Comparison of ENCODE assay signal across 14 cellular contexts in the genomic region with DNA sequence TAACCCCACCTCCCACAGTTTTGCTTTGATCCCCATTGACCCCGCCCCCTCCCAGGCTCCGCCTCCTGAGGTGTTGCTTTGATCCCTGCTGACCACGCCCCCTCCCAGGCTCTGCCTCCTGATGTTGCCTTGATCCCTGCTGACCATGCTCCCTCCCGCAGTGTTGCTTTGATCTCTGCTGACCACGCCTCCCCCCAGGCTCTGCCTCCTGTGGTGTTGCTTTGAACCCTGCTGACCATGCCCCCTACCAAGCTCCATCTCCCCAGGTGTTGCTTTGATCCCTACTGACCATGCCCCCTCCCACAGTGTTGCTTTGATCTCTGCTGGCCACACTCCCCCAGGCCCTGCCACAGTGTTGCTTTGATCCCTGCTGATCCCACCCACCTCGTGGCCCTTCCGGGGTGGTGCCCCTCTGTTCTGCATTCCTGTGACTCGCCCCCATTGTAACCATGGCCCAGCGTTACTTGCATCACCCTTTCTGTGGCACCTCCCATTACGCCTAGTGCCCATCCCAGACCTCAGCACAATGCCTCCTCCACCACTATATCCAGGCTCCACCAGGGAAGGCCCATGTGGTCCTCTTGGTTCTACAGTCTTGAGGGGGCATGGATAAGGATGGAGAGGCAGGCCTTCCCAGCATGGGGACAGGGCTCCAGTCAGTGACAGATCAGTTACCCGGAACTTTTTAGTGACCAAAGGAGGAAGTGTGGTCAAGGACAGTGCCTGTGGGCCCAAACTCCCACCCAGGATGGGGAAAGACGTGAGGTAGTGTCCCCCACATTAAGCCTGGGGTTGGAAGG.
DNase-seq lines count a peak whose midpoint lies in the region; ATAC-seq, FAIRE-seq and TF ChIP-seq lines count a peak whose summit lies in the region.
"Had no signal": no experiment of that assay in that cellular context is flagged by ENCODE, and none has a peak within 500 bp of the region (broad histone marks: within the 10 kb centered on the region; RNA-seq: fewer than 3 reads in every experiment).

No MANE protein-coding gene starts in this region.

- CTCF ChIA-PET in K562 (lab: Yijun Ruan, JAX; ENCODE audit: low intra/inter-chr PET ratio), result no interaction called here

- H4K20me1 ChIP-seq in K562 (replicated peaks; ENCODE audit: control insufficient read depth, insufficient read depth, low read length), result no peaks in the 10 kb centered on the region

- POLR2A ChIA-PET in K562 (lab: Yijun Ruan, JAX), result no interaction called here

- no peaks in the 10 kb centered on the region for H3K36me3 ChIP-seq in BE2C
- H3K36me3 ChIP-seq in K562 (ENCODE audit: control insufficient read depth, insufficient read depth, low read length), result no peaks in the 10 kb centered on the region
- H3K36me3 ChIP-seq: thyroid gland had no signal

- no peak overlapping the region for H3K4me2 ChIP-seq in K562 (ENCODE audit: insufficient read depth, low read length)

- H3K9ac ChIP-seq in K562 (ENCODE audit: insufficient read depth in 1 of 2, low read depth in 2 of 2, low read length in 2 of 2), result no peak overlapping the region

- ATAC-seq in K562, result peak; percentile 93
- ATAC-seq in GM18909 (IDR thresholded peaks at IDR 0.05; ENCODE audit: poor library complexity, unreplicated experiment), result no peak
- ATAC-seq: T-cell had no signal

- no peak for TF ChIP-seq EP300 in K562 (IDR thresholded peaks at IDR 0.05; ENCODE audit: low read length)

- H3K4me3 ChIP-seq in BE2C (ENCODE audit: low read depth, low read length) (no peak overlapping the region), K562 (no peak overlapping the region)
- H3K4me3 ChIP-seq: coronary artery, lung, thyroid gland had no signal

- no peaks in the 10 kb centered on the region for H3K27me3 ChIP-seq in BE2C
- peaks cover 4 to 43% of the 10 kb centered on the region in 2 experiments; a peak in 4 of 5 replicates for H3K27me3 ChIP-seq in K562 (ENCODE audit: control insufficient read depth in 2 of 2, insufficient read depth in 2 of 2, low read length in 2 of 2)
- H3K27me3 ChIP-seq: thyroid gland had no signal

- 14% methylated on average over 12 of the region's 12 CpGs for WGBS in K562 (ENCODE audit: insufficient coverage, low coverage, missing lambda C conversion rate)

- DNase-seq in DMS53 (lab: John Stamatoyannopoulos, UW) (peak; percentile 35), DMS53 treated with DMSO at 0.1 percent for 48 hours (lab: John Stamatoyannopoulos, UW; ENCODE audit: unreplicated experiment) (no peak), BE2C (peak; percentile 73), LoVo (ENCODE audit: low spot score) (peak; percentile 16), K562 (ENCODE audit: extremely low read depth in 1 of 4, low spot score in 3 of 4) (peak; percentile 69 to 89 (median 86)), NCI-H1436 (lab: John Stamatoyannopoulos, UW) (no peak), AG08396 (ENCODE audit: low spot score) (no peak)
- DNase-seq: T-cell, thyroid gland had no signal

- H3K9me3 ChIP-seq in BE2C, result no peaks in the 10 kb centered on the region
- H3K9me3 ChIP-seq in K562 (replicated peaks; ENCODE audit: control insufficient read depth, insufficient read depth, low read depth, low read length), result no peaks in the 10 kb centered on the region
- H3K9me3 ChIP-seq: thyroid gland had no signal

- no peak overlapping the region for H2AFZ ChIP-seq in K562 (ENCODE audit: low read depth, low read length)

- no peak for TF ChIP-seq CTCF in BE2C (IDR thresholded peaks at IDR 0.05; ENCODE audit: low read depth, low read length)
- TF ChIP-seq CTCF in K562 (IDR thresholded peaks at IDR 0.05 in 2 of 3, conservative IDR thresholded peaks at IDR 0.05 in 1 of 3; ENCODE audit: insufficient read depth in 2 of 3, low read depth in 1 of 3, low read length in 3 of 3), result no peak

- no peak for FAIRE-seq in K562 (lab: Jason Lieb, UNC)
- FAIRE-seq: D721Med had no signal

- H3K79me2 ChIP-seq in K562 (ENCODE audit: control insufficient read depth, insufficient read depth, low read length), result no peaks in the 10 kb centered on the region

- H3K27ac ChIP-seq in K562 (ENCODE audit: extremely low read depth, low read depth, low read length), result no peak overlapping the region
- H3K27ac ChIP-seq: 22Rv1, coronary artery, thyroid gland had no signal

- TF ChIP-seq POLR2A in K562 (conservative IDR thresholded peaks at IDR 0.05), result no peak

- BruUV-seq in K562 (replicated peaks; lab: Mats Ljungman, UMichigan), result no TSS peak

- H3K4me1 ChIP-seq in BE2C (no peaks in the 10 kb centered on the region), K562 (replicated peaks in 1 of 2; ENCODE audit: control insufficient read depth in 2 of 2, insufficient read depth in 2 of 2, low read length in 2 of 2) (peaks cover 0 to 5% of the 10 kb centered on the region in 2 experiments; a peak in 2 of 5 replicates)
- H3K4me1 ChIP-seq: thyroid gland had no signal

- intact Hi-C loops in K562 (cut with micrococcal nuclease), result no loop called here

- no peak for TF ChIP-seq RAD21 in K562 (CRISPR knock-in tag; conservative IDR thresholded peaks at IDR 0.05 in 1 of 2, IDR thresholded peaks at IDR 0.05 in 1 of 2)

- in situ Hi-C loops in K562 (cut with MboI), result no loop called here

- H3K9me1 ChIP-seq in K562 (ENCODE audit: control insufficient read depth, insufficient read depth, low read length), result no peaks in the 10 kb centered on the region

TF ChIP-seq in K562, 482 proteins besides CTCF, POLR2A, EP300 and RAD21:
- TF ChIP-seq RFX7 (CRISPR knock-in tag; IDR thresholded peaks at IDR 0.05) (no peak), ZNF133 (CRISPR knock-in tag; IDR thresholded peaks at IDR 0.05) (no peak), BRF1 (IDR thresholded peaks at IDR 0.05; ENCODE audit: borderline replicate concordance, extremely low read depth, insufficient read length) (no peak), TCF7L2 (IDR thresholded peaks at IDR 0.05; ENCODE audit: low read depth, low read length) (peak; percentile 78), TCF7 (IDR thresholded peaks at IDR 0.05; ENCODE audit: borderline replicate concordance) (0 out of 2 replicates have a peak, but pooled peaks have one; percentile 0), LEF1 (IDR thresholded peaks at IDR 0.05) (peak; percentile 86), ZNF75A (CRISPR knock-in tag; IDR thresholded peaks at IDR 0.05) (no peak), EHMT2 (IDR thresholded peaks at IDR 0.05) (no peak), ZZZ3 (IDR thresholded peaks at IDR 0.05) (no peak)

Comparison
In these comparisons a context has a peak if more than half of its experiments do, and no peak if none do; other contexts are left out.
1. DNase-seq: peak in DMS53 (single experiment), BE2C (single experiment), LoVo (single experiment) and K562 (4 of 4); none in DMS53 treated with DMSO at 0.1 percent for 48 hours (single experiment), NCI-H1436 (single experiment) and AG08396 (single experiment).